ENCODE assay signal across 22 cellular contexts in the genomic region with DNA sequence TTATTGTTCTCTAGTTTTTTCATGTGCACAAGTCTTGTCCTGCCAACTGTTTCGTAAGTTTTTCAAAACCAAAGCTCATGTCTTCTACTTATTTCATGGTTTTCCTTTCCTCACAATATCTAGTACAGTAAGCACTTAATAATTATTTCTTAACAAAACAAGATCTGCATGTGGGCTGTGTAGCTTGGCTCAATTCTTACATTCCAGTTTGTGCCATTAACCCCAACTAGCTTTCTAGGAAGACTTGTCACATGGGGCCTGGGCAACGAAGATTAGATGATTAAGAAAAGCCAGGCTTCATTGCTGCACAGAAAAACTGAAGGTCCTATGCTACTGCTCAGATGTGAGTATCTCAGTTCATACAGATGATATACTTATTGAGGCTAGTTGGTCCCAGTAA.
A peak's percentile ranks its signal among the peaks of the same experiment; 100 is the strongest.
DNase-seq lines count a peak whose midpoint lies in the region; TF ChIP-seq lines count a peak whose summit lies in the region.
"Had no signal": no experiment of that assay in that cellular context is flagged by ENCODE, and none has a peak within 500 bp of the region (broad histone marks: within the 10 kb centered on the region; RNA-seq: fewer than 3 reads in every experiment).

No MANE protein-coding gene starts in this region.

- CTCF ChIA-PET in BJ (lab: Yijun Ruan, JAX) = no interaction called here

- peaks cover 19% of the 10 kb centered on the region for H3K4me1 Mint-ChIP-seq in nephron
- H3K4me1 Mint-ChIP-seq: activated CD8-positive, alpha-beta memory T cell treated with anti-CD3 and anti-CD28 coated beads, Interleukin-2, amount 10 ng/mL, durations not matched to agents 7 days and 5 days; brain had no signal

- H3K4me1 ChIP-seq in MM.1S (ENCODE audit: low read length) = no peaks in the 10 kb centered on the region
- H3K4me1 ChIP-seq: A549, upper lobe of right lung had no signal

- H3F3A ChIP-seq in MM.1S (ENCODE audit: insufficient read depth, low read length) = no peaks in the 10 kb centered on the region

- peak; percentile 5 for DNase-seq in BJ (ENCODE audit: low read depth)
- DNase-seq in amniotic epithelial cell (ENCODE audit: low read depth) = peak; percentile 87
- DNase-seq in fibroblast of mammary gland (ENCODE audit: low read depth) = peak; percentile 75
- DNase-seq in dermis blood vessel endothelial cell = no peak
- DNase-seq in MM.1S = no peak
- DNase-seq in midbrain (lab: John Stamatoyannopoulos, UW) = no peak
- no peak for DNase-seq in EL
- DNase-seq: activated CD4-positive, alpha-beta T cell treated with anti-CD3 and anti-CD28 coated beads for 4 hours; activated CD8-positive, alpha-beta memory T cell treated with anti-CD3 and anti-CD28 coated beads, Interleukin-2, amount 10 ng/mL, durations not matched to agents 7 days and 5 days; cortex of kidney; glutamatergic neuron; NCI-H187; NCI-H82; SHP77 treated with DMSO at 0.1 percent for 48 hours; stimulated activated CD8-positive, alpha-beta memory T cell treated with anti-CD3 and anti-CD28 coated beads, Interleukin-4, amount 100 ng/mL, for 48 hours; upper lobe of right lung had no signal

- no peaks in the 10 kb centered on the region for H3K9me3 ChIP-seq in MM.1S (replicated peaks; ENCODE audit: insufficient read depth, low read length)
- H3K9me3 ChIP-seq: A549, upper lobe of right lung had no signal

- no peaks in the 10 kb centered on the region for H4K20me1 ChIP-seq in MM.1S (ENCODE audit: insufficient read depth, low read length)

- H2AFZ ChIP-seq in MM.1S (ENCODE audit: low read length) = no peak overlapping the region

- H3K9me2 ChIP-seq in MM.1S (replicated peaks; ENCODE audit: insufficient read depth, low read length) = no peaks in the 10 kb centered on the region

- H3K4me2 ChIP-seq in MM.1S (ENCODE audit: low read depth, low read length) = no peak overlapping the region
- H3K4me2 ChIP-seq: A549 had no signal

- TF ChIP-seq CTCF in BJ (IDR thresholded peaks at IDR 0.05; ENCODE audit: insufficient read depth, low read depth, low read length) (no peak), fibroblast of mammary gland (conservative IDR thresholded peaks at IDR 0.05; ENCODE audit: control insufficient read depth, insufficient read depth, low read depth, low read length) (no peak), nephron (IDR thresholded peaks at IDR 0.05; ENCODE audit: unreplicated experiment in 3 of 3) (no peak), MM.1S (IDR thresholded peaks at IDR 0.05; ENCODE audit: low read length) (no peak)

- H3K27ac ChIP-seq in MM.1S (ENCODE audit: low read length) = no peak overlapping the region
- H3K27ac ChIP-seq: A549, C4-2B, upper lobe of right lung had no signal

- peak overlapping the region; percentile 65 to 91 (median 73) for H3K27ac Mint-ChIP-seq in nephron
- H3K27ac Mint-ChIP-seq: activated CD8-positive, alpha-beta memory T cell treated with anti-CD3 and anti-CD28 coated beads, Interleukin-2, amount 10 ng/mL, durations not matched to agents 7 days and 5 days; activated naive CD4-positive, alpha-beta T cell treated with anti-CD3 and anti-CD28 coated beads, Interleukin-2, amount 50 U/mL, for 72 hours; activated T-helper 1 cell treated with anti-CD3 and anti-CD28 coated beads, Interleukin-12 subunit alpha, Interleukin-12 subunit beta, Interleukin-2, Interleukin-4 antibody, amounts not matched to agents 30 ng/mL and 10 ng/mL and 1 ng/mL, durations not matched to agents 14 hours and 24 hours and 36 hours had no signal

- H3K27me3 ChIP-seq in BJ (ENCODE audit: control insufficient read depth, insufficient read depth, low read length) = no peaks in the 10 kb centered on the region
- H3K27me3 ChIP-seq in MM.1S (replicated peaks; ENCODE audit: insufficient read depth, low read length) = no peaks in the 10 kb centered on the region
- H3K27me3 ChIP-seq: upper lobe of right lung had no signal

- peaks cover 17% of the 10 kb centered on the region for H3K9me3 Mint-ChIP-seq in nephron
- H3K9me3 Mint-ChIP-seq: activated T-helper 1 cell treated with anti-CD3 and anti-CD28 coated beads, Interleukin-12 subunit alpha, Interleukin-12 subunit beta, Interleukin-2, Interleukin-4 antibody, amounts not matched to agents 30 ng/mL and 10 ng/mL and 1 ng/mL, durations not matched to agents 14 hours and 24 hours and 36 hours had no signal

- no peaks in the 10 kb centered on the region for H3K36me3 Mint-ChIP-seq in nephron (ENCODE audit: low read depth)
- H3K36me3 Mint-ChIP-seq: activated CD8-positive, alpha-beta memory T cell treated with anti-CD3 and anti-CD28 coated beads, Interleukin-2, amount 10 ng/mL, durations not matched to agents 7 days and 5 days; activated naive CD4-positive, alpha-beta T cell treated with anti-CD3 and anti-CD28 coated beads, Interleukin-2, amount 50 U/mL, for 72 hours; brain had no signal

- no peaks in the 10 kb centered on the region for H3K79me2 ChIP-seq in MM.1S (ENCODE audit: low read length)

- H3K27me3 Mint-ChIP-seq in nephron (ENCODE audit: low read depth) = no peaks in the 10 kb centered on the region
- H3K27me3 Mint-ChIP-seq: activated CD8-positive, alpha-beta memory T cell treated with anti-CD3 and anti-CD28 coated beads, Interleukin-2, amount 10 ng/mL, durations not matched to agents 7 days and 5 days had no signal

- H3K36me3 ChIP-seq in BJ (ENCODE audit: control insufficient read depth, insufficient read depth, low read length) (no peaks in the 10 kb centered on the region), MM.1S (replicated peaks; ENCODE audit: insufficient read depth, low read length) (no peaks in the 10 kb centered on the region)
- H3K36me3 ChIP-seq: upper lobe of right lung had no signal

- H3K4me3 Mint-ChIP-seq in nephron = no peak overlapping the region
- H3K4me3 Mint-ChIP-seq: activated CD8-positive, alpha-beta memory T cell treated with anti-CD3 and anti-CD28 coated beads, Interleukin-2, amount 10 ng/mL, durations not matched to agents 7 days and 5 days; activated T-helper 1 cell treated with anti-CD3 and anti-CD28 coated beads, Interleukin-12 subunit alpha, Interleukin-12 subunit beta, Interleukin-2, Interleukin-4 antibody, amounts not matched to agents 30 ng/mL and 10 ng/mL and 1 ng/mL, durations not matched to agents 14 hours and 24 hours and 36 hours; brain had no signal

- no peak overlapping the region for H3K9ac ChIP-seq in MM.1S (ENCODE audit: low read length)

- POLR2A ChIA-PET in BJ (lab: Charles Lee) = no interaction called here

- no peak overlapping the region for H3K4me3 ChIP-seq in BJ (ENCODE audit: low read depth, low read length)
- H3K4me3 ChIP-seq in fibroblast of mammary gland (ENCODE audit: control insufficient read depth, low read depth, low read length) = no peak overlapping the region
- no peak overlapping the region for H3K4me3 ChIP-seq in MM.1S (ENCODE audit: low read length)
- H3K4me3 ChIP-seq: A549, upper lobe of right lung had no signal

Comparison
In these comparisons a context has a peak if more than half of its experiments do, and no peak if none do; other contexts are left out.
1. DNase-seq: peak in BJ (single experiment), amniotic epithelial cell (single experiment) and fibroblast of mammary gland (single experiment); none in dermis blood vessel endothelial cell (single experiment), MM.1S (single experiment), midbrain (single experiment) and EL (single experiment).